ENCODE assay signal across 1 cellular context in genomic region chr16:27314161-27314723, GRCh38.
TF ChIP-seq lines count a peak whose summit lies in the region.

No MANE protein-coding gene starts in this region.

TF ChIP-seq in H1, 55 proteins besides CTCF, POLR2A, EP300 and RAD21 (continued from another document):
- TF ChIP-seq SUZ12 (IDR thresholded peaks at IDR 0.05; ENCODE audit: low read length), result no peak; the same call in 1 of the 2 replicates
- no peak for TF ChIP-seq BRCA1 (IDR thresholded peaks at IDR 0.05; ENCODE audit: low read depth, low read length)
- TF ChIP-seq CBX8 (IDR thresholded peaks at IDR 0.05; ENCODE audit: borderline replicate concordance, low read depth, low read length), result no peak
- TF ChIP-seq BACH1 (IDR thresholded peaks at IDR 0.05; ENCODE audit: low read length), result no peak
- TF ChIP-seq EZH2 (IDR thresholded peaks at IDR 0.05; ENCODE audit: low read depth, low read length, severe bottlenecking), result peak; percentile 35
- no peak for TF ChIP-seq GTF2F1 (IDR thresholded peaks at IDR 0.05; ENCODE audit: borderline replicate concordance, low read depth, low read length)
- TF ChIP-seq PHF8 (conservative IDR thresholded peaks at IDR 0.05; ENCODE audit: low read depth, low read length), result 0 out of 2 replicates have a peak, but pooled peaks have one; percentile 3
- no peak for TF ChIP-seq YY1 (IDR thresholded peaks at IDR 0.05; ENCODE audit: low read depth, low read length)
- TF ChIP-seq TAF7 (optimal IDR thresholded peaks at IDR 0.05; ENCODE audit: borderline replicate concordance, low read depth, low read length), result no peak
- TF ChIP-seq KDM4A (IDR thresholded peaks at IDR 0.05; ENCODE audit: low read depth, low read length, severe bottlenecking), result peak; percentile 79
- TF ChIP-seq CHD2 (IDR thresholded peaks at IDR 0.05; ENCODE audit: low read length), result no peak
- TF ChIP-seq ATF3 (IDR thresholded peaks at IDR 0.05; ENCODE audit: insufficient read depth, low read depth, low read length), result no peak
- TF ChIP-seq TAF1 (IDR thresholded peaks at IDR 0.05; ENCODE audit: low read depth, low read length), result no peak
